ENCODE assay signal across 23 cellular contexts in the genomic region with DNA sequence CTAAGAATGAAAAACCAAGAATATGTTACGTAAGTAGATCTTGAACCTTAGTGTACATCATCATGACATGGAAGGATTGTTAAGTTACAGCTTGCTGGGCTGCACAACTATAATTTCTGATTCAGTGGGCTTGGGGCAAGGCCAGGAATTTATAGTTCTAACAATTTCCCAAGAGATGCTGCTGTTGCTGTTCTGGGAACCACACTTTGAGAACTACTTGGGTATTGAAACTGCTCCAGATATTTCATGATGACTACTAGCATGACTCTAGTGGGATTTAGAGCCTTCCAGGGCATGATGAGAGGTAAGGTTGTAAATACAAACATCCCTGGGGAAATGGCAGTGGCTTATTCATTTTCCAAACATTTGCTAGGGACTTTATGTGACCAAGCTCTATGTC.
"Had no signal": no experiment of that assay in that cellular context is flagged by ENCODE, and none has a peak within 500 bp of the region (broad histone marks: within the 10 kb centered on the region; RNA-seq: fewer than 3 reads in every experiment).

No MANE protein-coding gene starts in this region.

- DNase-seq: cortex of kidney; effector CD8-positive, alpha-beta T cell; effector memory CD8-positive, alpha-beta T cell; endodermal cell; erythroblast; esophagus squamous epithelium; foreskin fibroblast; foreskin melanocyte; gastrocnemius medialis; glutamatergic neuron; head of caudate nucleus; heart right ventricle; hippocampal formation; left cardiac atrium; left lung; left ventricle myocardium superior; lower lobe of right lung; mesendoderm; midbrain had no signal

- H3K27me3 Mint-ChIP-seq: dendritic cell treated with granulocyte-macrophage colony-stimulating factor and Interleukin-4, amounts not matched to agents 40 ng/mL and 50 ng/mL, for 4 days; effector memory CD8-positive, alpha-beta T cell; memory B cell had no signal

- ATAC-seq: effector memory CD8-positive, alpha-beta T cell; esophagus mucosa; gastrocnemius medialis; heart right ventricle; left cardiac atrium; left lung; left ventricle myocardium superior; lower lobe of right lung had no signal

- H3K36me3 Mint-ChIP-seq: memory B cell had no signal

- H3K4me3 ChIP-seq: esophagus squamous epithelium, gastrocnemius medialis, heart right ventricle, left lung, lower lobe of right lung had no signal

- H3K9me3 ChIP-seq: esophagus squamous epithelium, gastrocnemius medialis, heart right ventricle, lower lobe of right lung had no signal

- H3K27ac Mint-ChIP-seq: dendritic cell treated with granulocyte-macrophage colony-stimulating factor and Interleukin-4, amounts not matched to agents 40 ng/mL and 50 ng/mL, for 4 days; effector memory CD8-positive, alpha-beta T cell; endodermal cell; memory B cell had no signal

- H3K27me3 ChIP-seq: esophagus squamous epithelium, gastrocnemius medialis, heart right ventricle, left lung had no signal

- H3K4me1 ChIP-seq: esophagus squamous epithelium, gastrocnemius medialis, heart right ventricle, left lung, lower lobe of right lung had no signal

- H3K4me3 Mint-ChIP-seq: dendritic cell treated with granulocyte-macrophage colony-stimulating factor and Interleukin-4, amounts not matched to agents 40 ng/mL and 50 ng/mL, for 4 days; effector memory CD8-positive, alpha-beta T cell; endodermal cell; memory B cell had no signal

- H3K27ac ChIP-seq: epithelial cell of prostate, esophagus squamous epithelium, gastrocnemius medialis, heart right ventricle, left lung, lower lobe of right lung had no signal

- H3K36me3 ChIP-seq: esophagus squamous epithelium, gastrocnemius medialis, heart right ventricle, left lung, lower lobe of right lung had no signal

- H3K4me1 Mint-ChIP-seq: endodermal cell, memory B cell had no signal

- H3K9me3 Mint-ChIP-seq: endodermal cell had no signal
